Comparison of ENCODE assay signal across 8 cellular contexts in the genomic region with DNA sequence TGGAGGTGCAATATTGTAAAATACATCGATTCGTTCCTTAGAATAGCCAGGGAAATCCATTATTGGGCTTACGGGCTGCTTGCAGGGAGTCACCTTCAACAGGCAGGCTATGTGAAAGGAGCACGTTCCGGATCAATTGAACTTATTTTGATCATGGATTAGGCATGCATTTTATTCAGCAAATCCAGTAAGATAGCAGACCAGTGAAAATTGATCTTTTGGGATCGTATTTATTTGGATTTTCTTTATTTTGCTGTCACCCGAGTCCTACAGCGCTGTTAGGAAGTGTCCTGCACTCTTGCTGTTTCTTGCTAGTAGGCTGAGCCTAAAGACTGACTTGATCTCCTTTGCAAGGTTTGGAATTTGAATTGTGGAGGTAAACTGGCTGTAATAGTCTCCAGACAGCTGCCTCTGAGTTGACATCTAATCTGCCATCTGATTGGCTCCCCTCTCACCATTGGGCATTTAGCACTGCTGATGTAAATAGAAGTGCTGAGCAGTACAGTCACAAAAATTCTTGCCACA. TPM values are rescaled to one million over a fixed set of nuclear protein-coding genes. Genes with fewer than 3 reads are reported as not detected.
A peak's percentile ranks its signal among the peaks of the same experiment; 100 is the strongest.
DNase-seq lines count a peak whose midpoint lies in the region; ATAC-seq and TF ChIP-seq lines count a peak whose summit lies in the region.

No MANE protein-coding gene starts in this region.

- intact Hi-C loops in heart right ventricle (cut with DNase I): loop anchor here in 8 of 10 donors (2.0 to 10.0 kb wide), 10 partner anchors 67 to 405 kb away; no protein-coding TSS in a partner anchor
- intact Hi-C loops in ovary (cut with DNase I): no loop called here

- no peaks in the 10 kb centered on the region for H3K9me3 ChIP-seq in SJSA1 (replicated peaks)
- no peaks in the 10 kb centered on the region for H3K9me3 ChIP-seq in heart right ventricle
- no peaks in the 10 kb centered on the region for H3K9me3 ChIP-seq in ovary

- H3K27ac ChIP-seq in SJSA1 (peak overlapping the region; percentile 82), heart right ventricle (peak overlapping the region; percentile 91 to 99 (median 96)), ovary (peak overlapping the region; percentile 96 to 100)

- DNase-seq in activated gamma-delta T cell treated with Interleukin-2 at 50 U/mL for 16 hours (peak; percentile 44), activated gamma-delta T cell (lab: John Stamatoyannopoulos, UW) (no peak), NAMALWA (ENCODE audit: low spot score) (peak; percentile 94), SJSA1 (ENCODE audit: low read depth in 1 of 2, low spot score in 2 of 2) (peak; percentile 73 to 80), anterior cingulate cortex (lab: John Stamatoyannopoulos, UW) (peak in 47 of 58 donors; percentile 7 to 90 (median 41)), heart right ventricle (peak in 1 of 2 donors; percentile 39), ovary (no peak)

- WGBS in heart right ventricle, 2 donors: 0 to 1% methylated on average over 8 of the region's 8 CpGs
- WGBS in ovary, 3 donors: 0 to 1% (median 0%) methylated on average over 8 of the region's 8 CpGs

- no peaks in the 10 kb centered on the region for H3K27me3 ChIP-seq in SJSA1 (replicated peaks)
- H3K27me3 ChIP-seq in heart right ventricle: no peaks in the 10 kb centered on the region
- no peaks in the 10 kb centered on the region for H3K27me3 ChIP-seq in ovary

- H3K4me1 ChIP-seq in SJSA1 (replicated peaks) (peaks cover 23% of the 10 kb centered on the region), heart right ventricle (peaks cover 2 to 59% (median 55%) of the 10 kb centered on the region in 9 donors), ovary (ENCODE audit: insufficient read depth) (peaks cover 3% of the 10 kb centered on the region)

- TF ChIP-seq CTCF in heart right ventricle (IDR thresholded peaks at IDR 0.05): no peak
- no peak for TF ChIP-seq CTCF in ovary (IDR thresholded peaks at IDR 0.05)

- peak overlapping the region; percentile 85 for H3K4me3 ChIP-seq in SJSA1
- H3K4me3 ChIP-seq in heart right ventricle: peak overlapping the region; percentile 67 to 82 (median 74)
- peak overlapping the region; percentile 79 for H3K4me3 ChIP-seq in ovary

- no peak for TF ChIP-seq EP300 in ovary (IDR thresholded peaks at IDR 0.05)

- ATAC-seq in HG02623 (IDR thresholded peaks at IDR 0.05; ENCODE audit: unreplicated experiment) (peak; percentile 39), heart right ventricle (peak; percentile 4 to 61 (median 33))

- TF ChIP-seq POLR2A in ovary (IDR thresholded peaks at IDR 0.05): no peak

- H3K36me3 ChIP-seq in SJSA1 (peaks cover 19% of the 10 kb centered on the region), heart right ventricle (peaks cover 0 to 4% (median 0%) of the 10 kb centered on the region in 9 donors), ovary (no peaks in the 10 kb centered on the region)

RNA-seq across cellular contexts. Expression of gene ARID1B, which starts 3.0 kb away (rescaled TPM):
- 12.0 and 13.9 TPM in 2 replicates for total RNA-seq in SJSA1 (2014; rRNA removed; shearing (Covaris generic))
- total RNA-seq in heart right ventricle: 10 to 100 TPM; 39.0 to 63.2 (median 53.0) TPM
- 10 to 100 TPM; 11.2 to 14.5 TPM for polyA plus RNA-seq in heart right ventricle
- total RNA-seq in ovary: 100 to 1,000 TPM in 6 of 7 donors, 10 to 100 TPM in 1; 96.3 to 144 (median 106) TPM
- polyA plus RNA-seq in ovary: 10 to 100 TPM; 33.2 to 58.5 TPM

Comparison
In these comparisons a context has a peak if more than half of its experiments do, and no peak if none do; other contexts are left out.
1. DNase-seq: peak in activated gamma-delta T cell treated with Interleukin-2 at 50 U/mL for 16 hours (single experiment), NAMALWA (single experiment), SJSA1 (2 of 2) and anterior cingulate cortex (47 of 58); none in activated gamma-delta T cell (single experiment) and ovary (0 of 5).
2. intact Hi-C loops: an anchor here in heart right ventricle (2.0 to 10.0 kb wide); none called in ovary.
3. Peak in every context shown above with its lines, with median percentiles within 50 percentile points of each other: H3K27ac ChIP-seq and H3K4me3 ChIP-seq.